In the genomic region with DNA sequence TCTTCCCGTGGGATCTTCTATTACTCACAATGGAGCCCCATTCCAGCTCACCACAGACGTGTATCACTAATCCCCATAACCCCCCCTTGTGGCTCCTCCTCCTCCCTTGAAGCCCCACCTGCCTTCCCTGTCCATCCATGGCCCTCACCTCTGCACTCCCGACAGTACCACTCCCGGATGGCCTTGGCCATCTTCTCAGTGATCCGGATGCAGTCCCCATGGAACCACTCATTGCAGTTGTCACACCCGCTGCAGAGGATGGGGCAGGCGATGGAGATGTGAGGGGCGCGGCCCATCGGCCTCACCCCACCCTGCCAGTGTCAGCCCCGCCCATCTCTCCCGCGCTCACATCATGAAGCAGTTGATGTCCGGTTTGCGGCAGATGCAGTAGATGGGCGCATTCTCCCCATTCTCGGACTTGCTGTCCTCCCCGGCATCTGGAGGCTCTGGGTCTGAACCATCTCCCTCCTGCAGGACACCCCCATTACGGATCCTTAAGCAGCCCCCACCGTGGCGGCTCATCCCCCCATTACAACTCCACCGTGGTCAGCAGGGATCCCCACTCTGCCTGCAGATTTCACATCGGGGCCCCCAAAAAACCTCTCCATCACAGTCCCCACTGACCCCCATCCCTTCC, we compare ENCODE assay signal across 8 cellular contexts. TPM values are rescaled to one million over a fixed set of nuclear protein-coding genes. Genes with fewer than 3 reads are reported as not detected.
DNase-seq lines count a peak whose midpoint lies in the region; ATAC-seq, FAIRE-seq and TF ChIP-seq lines count a peak whose summit lies in the region.

No MANE protein-coding gene starts in this region.

- H3K27me3 ChIP-seq in mononuclear cell (ENCODE audit: insufficient read depth, low read length): no peaks in the 10 kb centered on the region

- H3K9me3 Mint-ChIP-seq in activated T-cell treated with anti-CD3 and anti-CD28 coated beads, Interleukin-2, amount 50 U/mL, for 4 hours: no peaks in the 10 kb centered on the region

- FAIRE-seq in RCC 7860 (lab: Jason Lieb, UNC): no peak

- H3K4me1 ChIP-seq in mononuclear cell (ENCODE audit: insufficient read depth, low read length): peaks cover 27% of the 10 kb centered on the region

- H3K27me3 Mint-ChIP-seq in activated T-cell treated with anti-CD3 and anti-CD28 coated beads, Interleukin-2, amount 50 U/mL, for 4 hours (ENCODE audit: low read depth): no peaks in the 10 kb centered on the region

- peaks cover 26% of the 10 kb centered on the region for H3K36me3 Mint-ChIP-seq in activated T-cell treated with anti-CD3 and anti-CD28 coated beads, Interleukin-2, amount 50 U/mL, for 4 hours (ENCODE audit: insufficient read depth)

- no peak for DNase-seq in activated T-cell treated with anti-CD3 and anti-CD28 coated beads, Interleukin-2, amount 50 U/mL, for 4 hours
- DNase-seq in activated T-cell treated with anti-CD3 and anti-CD28 coated beads for 4 hours: no peak
- peak; percentile 10 for DNase-seq in RCC 7860 (ENCODE audit: low spot score)
- peak; percentile 27 for DNase-seq in choroid plexus epithelial cell (ENCODE audit: low read depth)
- no peak for DNase-seq in OCI-M2 (lab: John Stamatoyannopoulos, UW; ENCODE audit: unreplicated experiment)
- DNase-seq in GDM1 (lab: John Stamatoyannopoulos, UW): no peak

- ATAC-seq in activated T-cell treated with anti-CD3 and anti-CD28 coated beads, Interleukin-2, amount 50 U/mL, for 4 hours: no peak
- ATAC-seq in HG03520 (IDR thresholded peaks at IDR 0.05; ENCODE audit: unreplicated experiment): no peak

- TF ChIP-seq CTCF in choroid plexus epithelial cell (conservative IDR thresholded peaks at IDR 0.05; ENCODE audit: low read depth, low read length): no peak

- H3K4me1 Mint-ChIP-seq in activated T-cell treated with anti-CD3 and anti-CD28 coated beads, Interleukin-2, amount 50 U/mL, for 4 hours (ENCODE audit: low read depth): peaks cover 30% of the 10 kb centered on the region

- peak overlapping the region; percentile 94 for H3K4me3 ChIP-seq in choroid plexus epithelial cell (ENCODE audit: low read depth, low read length)
- peak overlapping the region; percentile 95 for H3K4me3 ChIP-seq in mononuclear cell (ENCODE audit: low read length)

- H3K4me3 Mint-ChIP-seq in activated T-cell treated with anti-CD3 and anti-CD28 coated beads, Interleukin-2, amount 50 U/mL, for 4 hours: peak overlapping the region; percentile 92

- H3K9me3 ChIP-seq in mononuclear cell (ENCODE audit: low read depth, low read length): no peaks in the 10 kb centered on the region

RNA-seq across cellular contexts. Expression of a gene that starts 1.0 kb away (rescaled TPM):
- total RNA-seq in activated T-cell treated with anti-CD3 and anti-CD28 coated beads, Interleukin-2, amount 50 U/mL, for 4 hours: 100 to 1,000 TPM; 132 to 147 (median 145) TPM
- 46.9 TPM for total RNA-seq in mononuclear cell

RNA-seq across cellular contexts. Expression of a gene that starts 5.2 kb away (rescaled TPM):
- 100 to 1,000 TPM; 103 to 113 (median 104) TPM for total RNA-seq in activated T-cell treated with anti-CD3 and anti-CD28 coated beads, Interleukin-2, amount 50 U/mL, for 4 hours
- 41.6 TPM for total RNA-seq in mononuclear cell

RNA-seq across cellular contexts. Expression of a gene that starts 20.2 kb away (rescaled TPM):
- total RNA-seq in activated T-cell treated with anti-CD3 and anti-CD28 coated beads, Interleukin-2, amount 50 U/mL, for 4 hours: under 1 TPM; 0.14 to 0.40 (median 0.28) TPM
- total RNA-seq in mononuclear cell: not detected

Comparison
In these comparisons a context has a peak if more than half of its experiments do, and no peak if none do; other contexts are left out.
1. DNase-seq: peak in RCC 7860 (single experiment) and choroid plexus epithelial cell (single experiment); none in activated T-cell treated with anti-CD3 and anti-CD28 coated beads, Interleukin-2, amount 50 U/mL, for 4 hours (single experiment), activated T-cell treated with anti-CD3 and anti-CD28 coated beads for 4 hours (single experiment), OCI-M2 (single experiment) and GDM1 (single experiment).